In genomic region chr9:36190388-36191289, GRCh38 we compare ENCODE assay signal across 8 cellular contexts. TPM values are rescaled to one million over a fixed set of nuclear protein-coding genes. Genes with fewer than 3 reads are reported as not detected.
DNase-seq lines count a peak whose midpoint lies in the region; ATAC-seq and TF ChIP-seq lines count a peak whose summit lies in the region.

CLTA (plus strand) TSS chr9:36190921; CDS start chr9:36191057, 136 bp downstream.

- peaks cover 31% of the 10 kb centered on the region for H3K4me1 ChIP-seq in hepatocyte (ENCODE audit: insufficient read depth)

- 1% methylated on average over 66 of the region's 68 CpGs for WGBS in hepatocyte (ENCODE audit: low lambda C conversion rate, missing lambda C conversion rate)

- H3K79me2 ChIP-seq in hepatocyte, result peaks cover 47% of the 10 kb centered on the region

- TF ChIP-seq CTCF in 22Rv1 (IDR thresholded peaks at IDR 0.05) (peak; percentile 80), hepatocyte (IDR thresholded peaks at IDR 0.05; ENCODE audit: poor library complexity) (peak; percentile 67)

- H3K36me3 ChIP-seq in hepatocyte (replicated peaks; ENCODE audit: insufficient read depth, low read depth), result no peaks in the 10 kb centered on the region

- no peaks in the 10 kb centered on the region for H3K27me3 ChIP-seq in hepatocyte

- peak; percentile 99 to 100 for DNase-seq in NCI-H2081 (lab: John Stamatoyannopoulos, UW)
- DNase-seq in T1000 (lab: John Stamatoyannopoulos, UW), result peak; percentile 90
- DNase-seq in astrocyte of the hippocampus (ENCODE audit: low read depth, low spot score), result peak; percentile 99
- peak; percentile 98 for DNase-seq in hepatocyte (ENCODE audit: low spot score)
- peak; percentile 98 for DNase-seq in renal cortical epithelial cell (ENCODE audit: low read depth)

- H3K4me2 ChIP-seq in hepatocyte, result peak within 1 kb of the TSS; percentile 95

- peaks cover 42% of the 10 kb centered on the region for H4K20me1 ChIP-seq in hepatocyte (ENCODE audit: insufficient read depth, poor library complexity, severe bottlenecking)

- H3K9me3 ChIP-seq in hepatocyte (ENCODE audit: low read depth), result no peaks in the 10 kb centered on the region

- H3K27ac ChIP-seq in 22Rv1 (peak within 1 kb of the TSS; percentile 78), hepatocyte (peak within 1 kb of the TSS; percentile 86)

- H3K9me2 ChIP-seq in hepatocyte (replicated peaks; ENCODE audit: insufficient read depth), result no peaks in the 10 kb centered on the region

- peak; percentile 98 for ATAC-seq in GM18511 (IDR thresholded peaks at IDR 0.05; ENCODE audit: unreplicated experiment)
- peak; percentile 97 for ATAC-seq in HG03039 (IDR thresholded peaks at IDR 0.05; ENCODE audit: unreplicated experiment)

- peak within 1 kb of the TSS; percentile 39 for H2AFZ ChIP-seq in hepatocyte

- peak within 1 kb of the TSS; percentile 53 for H3K4me3 ChIP-seq in hepatocyte

RNA-seq across cellular contexts. Expression of gene CLTA, which starts in this region (rescaled TPM):
- total RNA-seq in hepatocyte (317 and 339 TPM in 2 replicates), renal cortical epithelial cell (391 and 514 TPM in 2 replicates)
- polyA plus RNA-seq in hepatocyte, result 283 and 313 TPM in 2 replicates

Comparison
In these comparisons a context has a peak if more than half of its experiments do, and no peak if none do; other contexts are left out.
1. Peak in every context shown above with its lines: DNase-seq, ATAC-seq, H3K4me3 ChIP-seq and H3K27ac ChIP-seq.